8 cellular contexts compared by ENCODE assay signal in genomic region chr4:104490770-104491395, GRCh38. TPM values are rescaled to one million over a fixed set of nuclear protein-coding genes. Genes with fewer than 3 reads are reported as not detected.
DNase-seq lines count a peak whose midpoint lies in the region; ATAC-seq and TF ChIP-seq lines count a peak whose summit lies in the region.

No MANE protein-coding gene starts in this region.

- H3K9me3 ChIP-seq in body of pancreas (no peaks in the 10 kb centered on the region), iPS-18a (ENCODE audit: control insufficient read depth, low read depth, low read length) (no peaks in the 10 kb centered on the region)

- H3K36me3 ChIP-seq in body of pancreas (replicated peaks in 1 of 2; ENCODE audit: insufficient read depth in 1 of 2, low read depth in 2 of 2) (no peaks in the 10 kb centered on the region), iPS-18a (ENCODE audit: control insufficient read depth, low read depth, low read length) (no peaks in the 10 kb centered on the region)

- TF ChIP-seq CTCF in body of pancreas (IDR thresholded peaks at IDR 0.05): no peak

- H3K4me3 ChIP-seq in body of pancreas (peak overlapping the region; percentile 43 to 52), iPS-18a (ENCODE audit: low read length) (peak overlapping the region; percentile 89)

- H3K27ac ChIP-seq in body of pancreas (peak overlapping the region; percentile 80 to 93 (median 85)), iPS-18a (ENCODE audit: low read length) (no peak overlapping the region)

- peak; percentile 36 for ATAC-seq in GM18505 (IDR thresholded peaks at IDR 0.05; ENCODE audit: unreplicated experiment)
- peak; percentile 30 for ATAC-seq in HG02798 (IDR thresholded peaks at IDR 0.05; ENCODE audit: poor library complexity, unreplicated experiment)
- peak; percentile 55 for ATAC-seq in body of pancreas
- ATAC-seq in sciatic nerve: peak; percentile 12

- H3K4me1 ChIP-seq in body of pancreas (peaks cover 45% of the 10 kb centered on the region), iPS-18a (ENCODE audit: control insufficient read depth, low read depth, low read length) (peaks cover 43% of the 10 kb centered on the region)

- H3K27me3 ChIP-seq in body of pancreas: no peaks in the 10 kb centered on the region
- peaks cover 19% of the 10 kb centered on the region for H3K27me3 ChIP-seq in iPS-18a (ENCODE audit: control insufficient read depth, insufficient read depth, low read length)

- peak; percentile 48 for TF ChIP-seq POLR2A in GM18505 (IDR thresholded peaks at IDR 0.05; ENCODE audit: borderline replicate concordance, extremely low read depth, insufficient read depth, insufficient read length)
- no peak for TF ChIP-seq POLR2A in body of pancreas (IDR thresholded peaks at IDR 0.05)

- intact Hi-C loops in body of pancreas (cut with DNase I) (no loop called here), sciatic nerve (cut with DNase I) (no loop called here)

- DNase-seq in NCI-H1436 treated with DMSO at 0.1 percent for 48 hours (lab: John Stamatoyannopoulos, UW) (peak; percentile 23), T-helper 2 cell (peak; percentile 7 to 67 (median 20)), body of pancreas (peak; percentile 80 to 87 (median 84)), sciatic nerve (ENCODE audit: low spot score) (peak; percentile 87), GOT3 (lab: John Stamatoyannopoulos, UW) (no peak)

- H3K9ac ChIP-seq in iPS-18a (ENCODE audit: low read length): peak overlapping the region; percentile 53

- 0% methylated on average over 6 to 40 of the region's 40 CpGs for WGBS in body of pancreas, 2 donors

RNA-seq across cellular contexts. Expression of gene CXXC4, which starts 3.8 kb away (rescaled TPM):
- 1 to 10 TPM; 3.6 to 3.9 TPM for total RNA-seq in body of pancreas
- 3.1 TPM for total RNA-seq in sciatic nerve
